22 cellular contexts compared by ENCODE assay signal in genomic region chr16:2328428-2328827, GRCh38.
"Had no signal": no experiment of that assay in that cellular context is flagged by ENCODE, and none has a peak within 500 bp of the region (broad histone marks: within the 10 kb centered on the region; RNA-seq: fewer than 3 reads in every experiment).

No MANE protein-coding gene starts in this region.

- H3K36me3 ChIP-seq: colonic mucosa had no signal

- H3K9me3 ChIP-seq: adrenal gland, body of pancreas, colonic mucosa, left ventricle myocardium inferior, tibial nerve had no signal

- H3K27ac ChIP-seq: adrenal gland, body of pancreas, colonic mucosa, epithelial cell of prostate, left ventricle myocardium inferior, parathyroid adenoma, tibial nerve had no signal

- H3K4me1 ChIP-seq: adrenal gland, body of pancreas, colonic mucosa, left ventricle myocardium inferior, parathyroid adenoma, tibial nerve had no signal

- H3K27me3 ChIP-seq: adrenal gland, body of pancreas, colonic mucosa, tibial nerve had no signal

- H3K4me3 ChIP-seq: adrenal gland, body of pancreas, colonic mucosa, left ventricle myocardium inferior, tibial nerve had no signal

- DNase-seq: activated CD4-positive, alpha-beta T cell treated with anti-CD3 and anti-CD28 coated beads for 36 hours; activated CD4-positive, CD25-positive, alpha-beta regulatory T cell; activated effector memory CD4-positive, alpha-beta T cell treated with anti-CD3 and anti-CD28 coated beads, Interleukin-2, amount 50 U/mL, for 16 hours; activated naive CD4-positive, alpha-beta T cell treated with anti-CD3 and anti-CD28 coated beads for 36 hours; activated naive CD8-positive, alpha-beta T cell treated with anti-CD3 and anti-CD28 coated beads for 36 hours; activated T-cell treated with anti-CD3 and anti-CD28 coated beads, Interleukin-2, amount 50 U/mL, for 1 hour; adrenal gland; aorta; body of pancreas; cerebellar nuclear complex; colonic mucosa; effector CD8-positive, alpha-beta T cell; left ventricle myocardium inferior; naive thymus-derived CD8-positive, alpha-beta T cell; nucleus accumbens; right cardiac atrium; stimulated activated CD4-positive, alpha-beta T cell treated with anti-CD3 and anti-CD28 coated beads, Interleukin-15, amount 100 ng/mL, for 24 hours; stimulated activated CD4-positive, alpha-beta T cell treated with anti-CD3 and anti-CD28 coated beads, Interleukin-2, amount 100 ng/mL, for 24 hours; stimulated activated naive CD4-positive, alpha-beta T cell had no signal

- ATAC-seq: activated CD4-positive, alpha-beta T cell treated with anti-CD3 and anti-CD28 coated beads for 36 hours; body of pancreas; naive thymus-derived CD8-positive, alpha-beta T cell; right cardiac atrium had no signal
